In the genomic region with DNA sequence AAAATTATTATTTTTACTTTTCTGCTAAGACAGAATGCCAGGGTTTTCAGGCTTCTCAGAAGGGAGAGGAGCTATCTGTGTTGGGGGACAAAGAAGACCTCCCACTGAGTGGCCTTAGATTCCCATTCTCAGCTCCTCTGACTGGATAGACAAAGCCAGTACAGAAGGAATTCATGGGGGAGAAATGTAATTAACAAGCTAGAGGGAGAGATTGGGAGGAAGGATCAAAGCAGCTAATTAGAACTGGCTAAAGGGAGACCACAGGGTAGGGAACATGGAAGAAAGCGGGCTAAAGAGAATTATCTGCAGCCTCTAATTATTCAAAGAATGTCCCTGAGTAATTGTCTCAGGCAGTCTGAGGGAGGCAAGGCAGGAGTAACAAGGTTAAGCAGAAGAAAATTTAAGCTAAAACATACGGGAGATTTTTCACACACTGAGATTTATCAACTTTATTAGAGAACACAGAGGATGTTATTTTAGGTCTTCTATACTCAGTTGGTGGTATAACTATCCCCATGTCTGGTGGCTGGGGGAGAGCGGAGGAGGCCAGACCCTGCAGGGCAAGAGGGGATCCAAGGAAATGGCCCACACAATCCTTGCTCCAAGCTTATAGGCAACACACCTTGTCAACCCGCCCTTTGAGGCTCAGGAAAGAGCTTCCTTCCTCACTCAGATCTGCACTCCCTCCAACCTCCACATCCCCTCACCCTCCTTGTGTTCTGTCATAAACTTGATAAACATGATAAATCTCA, we compare ENCODE assay signal across 21 cellular contexts.
DNase-seq lines count a peak whose midpoint lies in the region; TF ChIP-seq lines count a peak whose summit lies in the region.
"Had no signal": no experiment of that assay in that cellular context is flagged by ENCODE, and none has a peak within 500 bp of the region (broad histone marks: within the 10 kb centered on the region; RNA-seq: fewer than 3 reads in every experiment).

No MANE protein-coding gene starts in this region.

- H3K14ac ChIP-seq in mesenchymal stem cell (ENCODE audit: low read length in 2 of 2): no peak overlapping the region

- no peaks in the 10 kb centered on the region for H3K9me3 Mint-ChIP-seq in chondrocyte (ENCODE audit: low read depth)
- H3K9me3 Mint-ChIP-seq: activated CD4-positive, alpha-beta memory T cell treated with anti-CD3 and anti-CD28 coated beads, Interleukin-2, amount 10 ng/mL, durations not matched to agents 7 days and 5 days; activated naive CD4-positive, alpha-beta T cell treated with anti-CD3 and anti-CD28 coated beads for 36 hours; CD4-positive, CD25-positive, alpha-beta regulatory T cell; naive thymus-derived CD8-positive, alpha-beta T cell; T-helper 2 cell treated with Interferon-gamma antibody and Interleukin-4, amounts not matched to agents 5 μg/mL and 100 μg/mL, for 36 hours had no signal

- peak overlapping the region in 1 of 2 experiments; percentile 11 for H3K18ac ChIP-seq in mesenchymal stem cell (ENCODE audit: low read depth in 1 of 2, low read length in 2 of 2)

- H4K8ac ChIP-seq in mesenchymal stem cell (ENCODE audit: low read length): peak overlapping the region; percentile 29

- H4K20me1 ChIP-seq in smooth muscle cell (ENCODE audit: low read depth): no peaks in the 10 kb centered on the region

- no peaks in the 10 kb centered on the region for H3K27me3 Mint-ChIP-seq in chondrocyte (ENCODE audit: low read depth)
- H3K27me3 Mint-ChIP-seq: activated CD4-positive, alpha-beta memory T cell treated with anti-CD3 and anti-CD28 coated beads, Interleukin-2, amount 10 ng/mL, durations not matched to agents 7 days and 5 days; CD4-positive, CD25-positive, alpha-beta regulatory T cell; naive thymus-derived CD8-positive, alpha-beta T cell had no signal

- H2AK5ac ChIP-seq in mesenchymal stem cell (ENCODE audit: low read length, severe bottlenecking): peak overlapping the region; percentile 47

- WGBS in mesenchymal stem cell: 98% methylated on average over 3 of the region's 4 CpGs
- WGBS in smooth muscle cell (ENCODE audit: low lambda C conversion rate): 49% methylated on average over 4 of the region's 4 CpGs

- DNase-seq in NCI-H82 (lab: John Stamatoyannopoulos, UW): peak; percentile 66
- no peak for DNase-seq in chondrocyte (ENCODE audit: low spot score)
- DNase-seq in mesenchymal stem cell: no peak
- DNase-seq in smooth muscle cell (lab: John Stamatoyannopoulos, UW; ENCODE audit: unreplicated experiment): no peak
- DNase-seq in NCI-H187 treated with DMSO at 0.1 percent for 48 hours (lab: John Stamatoyannopoulos, UW): no peak
- DNase-seq in kidney tubule cell (ENCODE audit: low spot score): no peak
- no peak for DNase-seq in stimulated activated CD4-positive, alpha-beta T cell treated with anti-CD3 and anti-CD28 coated beads, Interleukin-15, amount 100 ng/mL, for 24 hours
- DNase-seq: activated CD4-positive, alpha-beta memory T cell treated with anti-CD3 and anti-CD28 coated beads, Interleukin-2, amount 10 ng/mL, durations not matched to agents 7 days and 5 days; activated naive CD4-positive, alpha-beta T cell treated with anti-CD3 and anti-CD28 coated beads for 36 hours; activated T-cell treated with anti-CD3 and anti-CD28 coated beads for 4 hours; CD4-positive, CD25-positive, alpha-beta regulatory T cell; naive thymus-derived CD8-positive, alpha-beta T cell; NCI-H1436; NCI-H510A; RPMI8226; sigmoid colon had no signal

- peaks cover 5% of the 10 kb centered on the region for H3F3A ChIP-seq in smooth muscle cell (ENCODE audit: low read depth)

- H3K36me3 ChIP-seq in mesenchymal stem cell (ENCODE audit: control insufficient read depth in 1 of 2, insufficient read depth in 2 of 2, low read depth in 1 of 2, low read length in 2 of 2) (no peaks in the 10 kb centered on the region), smooth muscle cell (ENCODE audit: low read depth) (no peaks in the 10 kb centered on the region)
- H3K36me3 ChIP-seq: HAP-1, sigmoid colon, suprapubic skin, vagina had no signal

- H3K27me3 ChIP-seq in mesenchymal stem cell (ENCODE audit: control insufficient read depth in 1 of 2, insufficient read depth in 1 of 2, low read length in 2 of 2) (no peaks in the 10 kb centered on the region), smooth muscle cell (ENCODE audit: low read depth) (no peaks in the 10 kb centered on the region)
- H3K27me3 ChIP-seq: sigmoid colon, suprapubic skin, vagina had no signal

- no peak overlapping the region for H3K4me3 Mint-ChIP-seq in chondrocyte (ENCODE audit: unreplicated experiment)
- H3K4me3 Mint-ChIP-seq: activated CD4-positive, alpha-beta memory T cell treated with anti-CD3 and anti-CD28 coated beads, Interleukin-2, amount 10 ng/mL, durations not matched to agents 7 days and 5 days; activated naive CD4-positive, alpha-beta T cell treated with anti-CD3 and anti-CD28 coated beads for 36 hours; CD4-positive, CD25-positive, alpha-beta regulatory T cell; naive thymus-derived CD8-positive, alpha-beta T cell; T-helper 2 cell treated with Interferon-gamma antibody and Interleukin-4, amounts not matched to agents 5 μg/mL and 100 μg/mL, for 36 hours had no signal

- H2AFZ ChIP-seq in mesenchymal stem cell (ENCODE audit: low read depth, low read length) (no peak overlapping the region), smooth muscle cell (ENCODE audit: low read depth) (no peak overlapping the region)
- H2AFZ ChIP-seq: parathyroid adenoma had no signal

- H3K4me3 ChIP-seq in mesenchymal stem cell (ENCODE audit: insufficient read depth in 1 of 2, low read depth in 1 of 2, low read length in 2 of 2): no peak overlapping the region
- no peak overlapping the region for H3K4me3 ChIP-seq in smooth muscle cell
- H3K4me3 ChIP-seq: HAP-1, sigmoid colon, suprapubic skin, vagina had no signal

- H2BK5ac ChIP-seq in mesenchymal stem cell (ENCODE audit: low read depth, low read length, poor library complexity, severe bottlenecking): no peak overlapping the region

- no peak overlapping the region for H3K9ac ChIP-seq in mesenchymal stem cell (ENCODE audit: low read length)
- no peak overlapping the region for H3K9ac ChIP-seq in smooth muscle cell (ENCODE audit: low read depth)
- H3K9ac ChIP-seq: parathyroid adenoma had no signal

- TF ChIP-seq CTCF in chondrocyte (IDR thresholded peaks at IDR 0.05): no peak
- no peak for TF ChIP-seq CTCF in smooth muscle cell (IDR thresholded peaks at IDR 0.05; ENCODE audit: borderline replicate concordance, insufficient read depth, poor library complexity, severe bottlenecking)

- H3K4me1 ChIP-seq in mesenchymal stem cell (ENCODE audit: control insufficient read depth, insufficient read depth, low read depth, low read length) (peaks cover 14% of the 10 kb centered on the region), smooth muscle cell (ENCODE audit: low read depth) (peaks cover 54% of the 10 kb centered on the region)

- H3K4me1 Mint-ChIP-seq in chondrocyte (ENCODE audit: low read depth): peaks cover 39% of the 10 kb centered on the region
- H3K4me1 Mint-ChIP-seq: activated CD4-positive, alpha-beta memory T cell treated with anti-CD3 and anti-CD28 coated beads, Interleukin-2, amount 10 ng/mL, durations not matched to agents 7 days and 5 days; CD4-positive, CD25-positive, alpha-beta regulatory T cell; naive thymus-derived CD8-positive, alpha-beta T cell had no signal

- H3K23ac ChIP-seq in mesenchymal stem cell (ENCODE audit: low read length in 2 of 2): no peak overlapping the region

- no peak overlapping the region for H3K4me2 ChIP-seq in mesenchymal stem cell (ENCODE audit: low read length, poor library complexity, severe bottlenecking)
- H3K4me2 ChIP-seq in smooth muscle cell: peak overlapping the region; percentile 27

- peak overlapping the region; percentile 61 for H4K91ac ChIP-seq in mesenchymal stem cell (ENCODE audit: low read length)

- H3K79me1 ChIP-seq in mesenchymal stem cell (replicated peaks; ENCODE audit: low read length, poor library complexity, severe bottlenecking): peaks cover 12% of the 10 kb centered on the region

- no peak overlapping the region for H2BK15ac ChIP-seq in mesenchymal stem cell (ENCODE audit: low read depth, poor library complexity, severe bottlenecking)

- H2BK120ac ChIP-seq in mesenchymal stem cell (ENCODE audit: low read depth, low read length): no peak overlapping the region

- H3K79me2 ChIP-seq in smooth muscle cell (ENCODE audit: low read depth): no peaks in the 10 kb centered on the region
- H3K79me2 ChIP-seq: parathyroid adenoma had no signal

- H3K36me3 Mint-ChIP-seq in chondrocyte (ENCODE audit: low read depth): no peaks in the 10 kb centered on the region
- H3K36me3 Mint-ChIP-seq: CD4-positive, CD25-positive, alpha-beta regulatory T cell; naive thymus-derived CD8-positive, alpha-beta T cell had no signal

- H2BK12ac ChIP-seq in mesenchymal stem cell (ENCODE audit: low read length in 2 of 2): peak overlapping the region in 1 of 2 experiments; percentile 21

- no peaks in the 10 kb centered on the region for H3K9me3 ChIP-seq in mesenchymal stem cell (ENCODE audit: control insufficient read depth, low read length)
- H3K9me3 ChIP-seq in smooth muscle cell (replicated peaks; ENCODE audit: low read depth): no peaks in the 10 kb centered on the region
- H3K9me3 ChIP-seq: HAP-1, sigmoid colon, suprapubic skin, vagina had no signal

- H3K27ac Mint-ChIP-seq in chondrocyte (ENCODE audit: unreplicated experiment): peak overlapping the region; percentile 23
- H3K27ac Mint-ChIP-seq: activated CD4-positive, alpha-beta memory T cell treated with anti-CD3 and anti-CD28 coated beads, Interleukin-2, amount 10 ng/mL, durations not matched to agents 7 days and 5 days; activated naive CD4-positive, alpha-beta T cell treated with anti-CD3 and anti-CD28 coated beads for 36 hours; T-helper 2 cell treated with Interferon-gamma antibody and Interleukin-4, amounts not matched to agents 5 μg/mL and 100 μg/mL, for 36 hours had no signal

- H3K27ac ChIP-seq in mesenchymal stem cell (ENCODE audit: low read length, poor library complexity, severe bottlenecking) (no peak overlapping the region), smooth muscle cell (ENCODE audit: low read depth) (peak overlapping the region; percentile 45)
- H3K27ac ChIP-seq: parathyroid adenoma, sigmoid colon, suprapubic skin, vagina had no signal

- no peak overlapping the region for H3K4ac ChIP-seq in mesenchymal stem cell (ENCODE audit: low read depth in 1 of 2, low read length in 2 of 2)
